ENCODE assay signal across 1 cellular context in the genomic region with DNA sequence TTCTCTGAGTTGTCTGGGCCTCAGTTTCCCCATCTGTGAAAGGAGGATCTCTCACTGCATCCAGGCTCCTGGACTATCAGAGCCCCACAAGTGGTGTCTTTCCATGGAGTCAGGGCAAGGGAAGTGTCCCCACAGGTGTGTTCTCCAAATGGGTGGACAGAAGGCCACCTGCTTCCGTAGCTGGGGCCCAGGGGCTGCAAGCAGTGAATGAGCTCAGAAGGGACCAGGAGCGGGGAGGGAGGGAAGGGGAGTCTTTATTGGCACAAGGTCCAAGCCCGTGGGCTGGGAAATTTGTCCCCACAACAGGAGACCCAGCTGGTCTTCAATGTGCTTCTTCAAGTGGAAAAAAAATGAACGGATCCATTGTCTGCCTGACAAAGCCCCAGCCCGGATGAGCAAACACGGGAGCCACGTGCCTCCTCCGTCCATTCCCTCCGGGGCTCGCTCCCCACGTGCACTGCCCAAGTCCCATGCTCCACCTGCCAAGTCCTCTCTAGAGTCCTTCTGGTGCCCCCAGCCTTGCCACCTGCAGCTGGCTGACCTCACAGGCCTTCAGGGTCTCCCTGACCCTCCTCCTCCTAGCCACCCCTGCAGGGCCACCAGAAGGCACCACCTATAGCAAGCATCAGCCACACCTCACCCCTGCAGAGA.
A peak's percentile ranks its signal among the peaks of the same experiment; 100 is the strongest.
TF ChIP-seq lines count a peak whose summit lies in the region.

No MANE protein-coding gene starts in this region.

TF ChIP-seq in HepG2, 621 proteins besides CTCF, POLR2A, EP300 and RAD21 (continued from another document and continues in another):
- TF ChIP-seq, protein P1, sequence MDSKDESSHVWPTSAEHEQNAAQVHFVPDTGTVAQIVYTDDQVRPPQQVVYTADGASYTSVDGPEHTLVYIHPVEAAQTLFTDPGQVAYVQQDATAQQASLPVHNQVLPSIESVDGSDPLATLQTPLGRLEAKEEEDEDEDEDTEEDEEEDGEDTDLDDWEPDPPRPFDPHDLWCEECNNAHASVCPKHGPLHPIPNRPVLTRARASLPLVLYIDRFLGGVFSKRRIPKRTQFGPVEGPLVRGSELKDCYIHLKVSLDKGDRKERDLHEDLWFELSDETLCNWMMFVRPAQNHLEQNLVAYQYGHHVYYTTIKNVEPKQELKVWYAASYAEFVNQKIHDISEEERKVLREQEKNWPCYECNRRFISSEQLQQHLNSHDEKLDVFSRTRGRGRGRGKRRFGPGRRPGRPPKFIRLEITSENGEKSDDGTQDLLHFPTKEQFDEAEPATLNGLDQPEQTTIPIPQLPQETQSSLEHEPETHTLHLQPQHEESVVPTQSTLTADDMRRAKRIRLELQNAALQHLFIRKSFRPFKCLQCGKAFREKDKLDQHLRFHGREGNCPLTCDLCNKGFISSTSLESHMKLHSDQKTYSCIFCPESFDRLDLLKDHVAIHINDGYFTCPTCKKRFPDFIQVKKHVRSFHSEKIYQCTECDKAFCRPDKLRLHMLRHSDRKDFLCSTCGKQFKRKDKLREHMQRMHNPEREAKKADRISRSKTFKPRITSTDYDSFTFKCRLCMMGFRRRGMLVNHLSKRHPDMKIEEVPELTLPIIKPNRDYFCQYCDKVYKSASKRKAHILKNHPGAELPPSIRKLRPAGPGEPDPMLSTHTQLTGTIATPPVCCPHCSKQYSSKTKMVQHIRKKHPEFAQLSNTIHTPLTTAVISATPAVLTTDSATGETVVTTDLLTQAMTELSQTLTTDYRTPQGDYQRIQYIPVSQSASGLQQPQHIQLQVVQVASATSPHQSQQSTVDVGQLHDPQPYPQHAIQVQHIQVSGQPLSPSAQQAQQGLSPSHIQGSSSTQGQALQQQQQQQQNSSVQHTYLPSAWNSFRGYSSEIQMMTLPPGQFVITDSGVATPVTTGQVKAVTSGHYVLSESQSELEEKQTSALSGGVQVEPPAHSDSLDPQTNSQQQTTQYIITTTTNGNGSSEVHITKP (CRISPR knock-in tag; IDR thresholded peaks at IDR 0.05; ENCODE audit: low read depth), result no peak
- TF ChIP-seq MED13 (CRISPR knock-in tag; IDR thresholded peaks at IDR 0.05) (no peak), MTA3 (CRISPR knock-in tag; IDR thresholded peaks at IDR 0.05) (no peak), RBFOX2 (IDR thresholded peaks at IDR 0.05; ENCODE audit: low read depth, low read length) (no peak), FOSL2 (CRISPR knock-in tag; IDR thresholded peaks at IDR 0.05) (0 out of 2 replicates have a peak, but pooled peaks have one; percentile 17), ZNF251 (CRISPR knock-in tag; IDR thresholded peaks at IDR 0.05) (no peak), CHD4 (IDR thresholded peaks at IDR 0.05; ENCODE audit: borderline replicate concordance, low read length) (no peak), AGO1 (IDR thresholded peaks at IDR 0.05; ENCODE audit: low read depth, low read length, poor library complexity, severe bottlenecking) (no peak), ZNF225 (CRISPR knock-in tag; IDR thresholded peaks at IDR 0.05) (no peak), GABPB1 (CRISPR knock-in tag; IDR thresholded peaks at IDR 0.05) (peak; percentile 41; the same call in 1 of the 2 replicates), SP5 (CRISPR knock-in tag; IDR thresholded peaks at IDR 0.05; ENCODE audit: borderline replicate concordance, low read depth) (no peak), TCF7 (IDR thresholded peaks at IDR 0.05; ENCODE audit: low read depth) (no peak), SYNCRIP (IDR thresholded peaks at IDR 0.05; ENCODE audit: insufficient read depth, low read depth, low read length) (no peak), KDM5B (CRISPR knock-in tag; IDR thresholded peaks at IDR 0.05; ENCODE audit: borderline replicate concordance) (no peak), ZNF350 (CRISPR knock-in tag; IDR thresholded peaks at IDR 0.05; ENCODE audit: borderline replicate concordance, low read depth) (0 out of 2 replicates have a peak, but pooled peaks have one; percentile 27), ZSCAN29 (CRISPR knock-in tag; conservative IDR thresholded peaks at IDR 0.05) (no peak), IRF2 (CRISPR knock-in tag; IDR thresholded peaks at IDR 0.05) (no peak), TBX3 (IDR thresholded peaks at IDR 0.05; ENCODE audit: borderline replicate concordance) (no peak), MED1 (CRISPR knock-in tag; IDR thresholded peaks at IDR 0.05) (no peak)
- TF ChIP-seq, protein P2, sequence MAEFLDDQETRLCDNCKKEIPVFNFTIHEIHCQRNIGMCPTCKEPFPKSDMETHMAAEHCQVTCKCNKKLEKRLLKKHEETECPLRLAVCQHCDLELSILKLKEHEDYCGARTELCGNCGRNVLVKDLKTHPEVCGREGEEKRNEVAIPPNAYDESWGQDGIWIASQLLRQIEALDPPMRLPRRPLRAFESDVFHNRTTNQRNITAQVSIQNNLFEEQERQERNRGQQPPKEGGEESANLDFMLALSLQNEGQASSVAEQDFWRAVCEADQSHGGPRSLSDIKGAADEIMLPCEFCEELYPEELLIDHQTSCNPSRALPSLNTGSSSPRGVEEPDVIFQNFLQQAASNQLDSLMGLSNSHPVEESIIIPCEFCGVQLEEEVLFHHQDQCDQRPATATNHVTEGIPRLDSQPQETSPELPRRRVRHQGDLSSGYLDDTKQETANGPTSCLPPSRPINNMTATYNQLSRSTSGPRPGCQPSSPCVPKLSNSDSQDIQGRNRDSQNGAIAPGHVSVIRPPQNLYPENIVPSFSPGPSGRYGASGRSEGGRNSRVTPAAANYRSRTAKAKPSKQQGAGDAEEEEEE (CRISPR knock-in tag; IDR thresholded peaks at IDR 0.05; ENCODE audit: borderline replicate concordance), result no peak
- TF ChIP-seq, protein P3, sequence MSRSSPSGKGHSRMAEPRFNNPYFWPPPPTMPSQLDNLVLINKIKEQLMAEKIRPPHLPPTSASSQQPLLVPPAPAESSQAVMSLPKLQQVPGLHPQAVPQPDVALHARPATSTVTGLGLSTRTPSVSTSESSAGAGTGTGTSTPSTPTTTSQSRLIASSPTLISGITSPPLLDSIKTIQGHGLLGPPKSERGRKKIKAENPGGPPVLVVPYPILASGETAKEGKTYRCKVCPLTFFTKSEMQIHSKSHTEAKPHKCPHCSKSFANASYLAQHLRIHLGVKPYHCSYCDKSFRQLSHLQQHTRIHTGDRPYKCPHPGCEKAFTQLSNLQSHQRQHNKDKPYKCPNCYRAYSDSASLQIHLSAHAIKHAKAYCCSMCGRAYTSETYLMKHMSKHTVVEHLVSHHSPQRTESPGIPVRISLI (CRISPR knock-in tag; IDR thresholded peaks at IDR 0.05; ENCODE audit: borderline replicate concordance), result peak; percentile 66; the same call in 1 of the 2 replicates
- TF ChIP-seq, protein P4, sequence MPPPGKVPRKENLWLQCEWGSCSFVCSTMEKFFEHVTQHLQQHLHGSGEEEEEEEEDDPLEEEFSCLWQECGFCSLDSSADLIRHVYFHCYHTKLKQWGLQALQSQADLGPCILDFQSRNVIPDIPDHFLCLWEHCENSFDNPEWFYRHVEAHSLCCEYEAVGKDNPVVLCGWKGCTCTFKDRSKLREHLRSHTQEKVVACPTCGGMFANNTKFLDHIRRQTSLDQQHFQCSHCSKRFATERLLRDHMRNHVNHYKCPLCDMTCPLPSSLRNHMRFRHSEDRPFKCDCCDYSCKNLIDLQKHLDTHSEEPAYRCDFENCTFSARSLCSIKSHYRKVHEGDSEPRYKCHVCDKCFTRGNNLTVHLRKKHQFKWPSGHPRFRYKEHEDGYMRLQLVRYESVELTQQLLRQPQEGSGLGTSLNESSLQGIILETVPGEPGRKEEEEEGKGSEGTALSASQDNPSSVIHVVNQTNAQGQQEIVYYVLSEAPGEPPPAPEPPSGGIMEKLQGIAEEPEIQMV (CRISPR knock-in tag; IDR thresholded peaks at IDR 0.05; ENCODE audit: low read depth), result no peak
- TF ChIP-seq, protein P5, sequence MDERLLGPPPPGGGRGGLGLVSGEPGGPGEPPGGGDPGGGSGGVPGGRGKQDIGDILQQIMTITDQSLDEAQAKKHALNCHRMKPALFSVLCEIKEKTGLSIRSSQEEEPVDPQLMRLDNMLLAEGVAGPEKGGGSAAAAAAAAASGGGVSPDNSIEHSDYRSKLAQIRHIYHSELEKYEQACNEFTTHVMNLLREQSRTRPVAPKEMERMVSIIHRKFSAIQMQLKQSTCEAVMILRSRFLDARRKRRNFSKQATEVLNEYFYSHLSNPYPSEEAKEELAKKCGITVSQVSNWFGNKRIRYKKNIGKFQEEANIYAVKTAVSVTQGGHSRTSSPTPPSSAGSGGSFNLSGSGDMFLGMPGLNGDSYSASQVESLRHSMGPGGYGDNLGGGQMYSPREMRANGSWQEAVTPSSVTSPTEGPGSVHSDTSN (CRISPR knock-in tag; IDR thresholded peaks at IDR 0.05), result no peak
- TF ChIP-seq, protein P6, sequence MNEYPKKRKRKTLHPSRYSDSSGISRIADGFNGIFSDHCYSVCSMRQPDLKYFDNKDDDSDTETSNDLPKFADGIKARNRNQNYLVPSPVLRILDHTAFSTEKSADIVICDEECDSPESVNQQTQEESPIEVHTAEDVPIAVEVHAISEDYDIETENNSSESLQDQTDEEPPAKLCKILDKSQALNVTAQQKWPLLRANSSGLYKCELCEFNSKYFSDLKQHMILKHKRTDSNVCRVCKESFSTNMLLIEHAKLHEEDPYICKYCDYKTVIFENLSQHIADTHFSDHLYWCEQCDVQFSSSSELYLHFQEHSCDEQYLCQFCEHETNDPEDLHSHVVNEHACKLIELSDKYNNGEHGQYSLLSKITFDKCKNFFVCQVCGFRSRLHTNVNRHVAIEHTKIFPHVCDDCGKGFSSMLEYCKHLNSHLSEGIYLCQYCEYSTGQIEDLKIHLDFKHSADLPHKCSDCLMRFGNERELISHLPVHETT (CRISPR knock-in tag; conservative IDR thresholded peaks at IDR 0.05), result no peak
- TF ChIP-seq, protein P7, sequence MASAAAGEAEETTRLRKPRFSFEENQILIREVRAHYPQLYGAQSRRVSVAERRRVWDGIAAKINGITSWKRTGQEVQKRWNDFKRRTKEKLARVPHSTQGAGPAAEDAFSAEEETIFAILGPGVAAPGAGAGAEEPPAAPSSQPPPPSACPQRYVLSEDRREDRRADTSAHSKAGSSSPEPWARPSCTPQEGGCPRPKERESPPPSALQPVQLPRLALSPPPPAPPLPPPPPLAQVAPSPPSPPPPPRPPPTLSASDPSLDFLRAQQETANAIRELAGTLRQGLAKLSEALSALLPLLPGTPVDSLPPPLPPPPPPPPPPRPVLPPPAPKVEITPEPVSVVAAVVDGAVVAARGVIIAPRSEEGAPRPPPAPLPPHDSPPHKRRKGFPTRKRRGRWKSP (CRISPR knock-in tag; IDR thresholded peaks at IDR 0.05), result no peak
- TF ChIP-seq, protein P8, sequence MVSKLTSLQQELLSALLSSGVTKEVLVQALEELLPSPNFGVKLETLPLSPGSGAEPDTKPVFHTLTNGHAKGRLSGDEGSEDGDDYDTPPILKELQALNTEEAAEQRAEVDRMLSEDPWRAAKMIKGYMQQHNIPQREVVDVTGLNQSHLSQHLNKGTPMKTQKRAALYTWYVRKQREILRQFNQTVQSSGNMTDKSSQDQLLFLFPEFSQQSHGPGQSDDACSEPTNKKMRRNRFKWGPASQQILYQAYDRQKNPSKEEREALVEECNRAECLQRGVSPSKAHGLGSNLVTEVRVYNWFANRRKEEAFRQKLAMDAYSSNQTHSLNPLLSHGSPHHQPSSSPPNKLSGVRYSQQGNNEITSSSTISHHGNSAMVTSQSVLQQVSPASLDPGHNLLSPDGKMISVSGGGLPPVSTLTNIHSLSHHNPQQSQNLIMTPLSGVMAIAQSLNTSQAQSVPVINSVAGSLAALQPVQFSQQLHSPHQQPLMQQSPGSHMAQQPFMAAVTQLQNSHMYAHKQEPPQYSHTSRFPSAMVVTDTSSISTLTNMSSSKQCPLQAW (CRISPR knock-in tag; IDR thresholded peaks at IDR 0.05), result no peak
- TF ChIP-seq, protein P9, sequence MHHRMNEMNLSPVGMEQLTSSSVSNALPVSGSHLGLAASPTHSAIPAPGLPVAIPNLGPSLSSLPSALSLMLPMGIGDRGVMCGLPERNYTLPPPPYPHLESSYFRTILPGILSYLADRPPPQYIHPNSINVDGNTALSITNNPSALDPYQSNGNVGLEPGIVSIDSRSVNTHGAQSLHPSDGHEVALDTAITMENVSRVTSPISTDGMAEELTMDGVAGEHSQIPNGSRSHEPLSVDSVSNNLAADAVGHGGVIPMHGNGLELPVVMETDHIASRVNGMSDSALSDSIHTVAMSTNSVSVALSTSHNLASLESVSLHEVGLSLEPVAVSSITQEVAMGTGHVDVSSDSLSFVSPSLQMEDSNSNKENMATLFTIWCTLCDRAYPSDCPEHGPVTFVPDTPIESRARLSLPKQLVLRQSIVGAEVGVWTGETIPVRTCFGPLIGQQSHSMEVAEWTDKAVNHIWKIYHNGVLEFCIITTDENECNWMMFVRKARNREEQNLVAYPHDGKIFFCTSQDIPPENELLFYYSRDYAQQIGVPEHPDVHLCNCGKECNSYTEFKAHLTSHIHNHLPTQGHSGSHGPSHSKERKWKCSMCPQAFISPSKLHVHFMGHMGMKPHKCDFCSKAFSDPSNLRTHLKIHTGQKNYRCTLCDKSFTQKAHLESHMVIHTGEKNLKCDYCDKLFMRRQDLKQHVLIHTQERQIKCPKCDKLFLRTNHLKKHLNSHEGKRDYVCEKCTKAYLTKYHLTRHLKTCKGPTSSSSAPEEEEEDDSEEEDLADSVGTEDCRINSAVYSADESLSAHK (CRISPR knock-in tag; IDR thresholded peaks at IDR 0.05; ENCODE audit: borderline replicate concordance), result no peak
- TF ChIP-seq, protein P10, sequence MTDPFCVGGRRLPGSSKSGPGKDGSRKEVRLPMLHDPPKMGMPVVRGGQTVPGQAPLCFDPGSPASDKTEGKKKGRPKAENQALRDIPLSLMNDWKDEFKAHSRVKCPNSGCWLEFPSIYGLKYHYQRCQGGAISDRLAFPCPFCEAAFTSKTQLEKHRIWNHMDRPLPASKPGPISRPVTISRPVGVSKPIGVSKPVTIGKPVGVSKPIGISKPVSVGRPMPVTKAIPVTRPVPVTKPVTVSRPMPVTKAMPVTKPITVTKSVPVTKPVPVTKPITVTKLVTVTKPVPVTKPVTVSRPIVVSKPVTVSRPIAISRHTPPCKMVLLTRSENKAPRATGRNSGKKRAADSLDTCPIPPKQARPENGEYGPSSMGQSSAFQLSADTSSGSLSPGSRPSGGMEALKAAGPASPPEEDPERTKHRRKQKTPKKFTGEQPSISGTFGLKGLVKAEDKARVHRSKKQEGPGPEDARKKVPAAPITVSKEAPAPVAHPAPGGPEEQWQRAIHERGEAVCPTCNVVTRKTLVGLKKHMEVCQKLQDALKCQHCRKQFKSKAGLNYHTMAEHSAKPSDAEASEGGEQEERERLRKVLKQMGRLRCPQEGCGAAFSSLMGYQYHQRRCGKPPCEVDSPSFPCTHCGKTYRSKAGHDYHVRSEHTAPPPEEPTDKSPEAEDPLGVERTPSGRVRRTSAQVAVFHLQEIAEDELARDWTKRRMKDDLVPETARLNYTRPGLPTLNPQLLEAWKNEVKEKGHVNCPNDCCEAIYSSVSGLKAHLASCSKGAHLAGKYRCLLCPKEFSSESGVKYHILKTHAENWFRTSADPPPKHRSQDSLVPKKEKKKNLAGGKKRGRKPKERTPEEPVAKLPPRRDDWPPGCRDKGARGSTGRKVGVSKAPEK (CRISPR knock-in tag; IDR thresholded peaks at IDR 0.05; ENCODE audit: borderline replicate concordance), result no peak
- TF ChIP-seq, protein P11, sequence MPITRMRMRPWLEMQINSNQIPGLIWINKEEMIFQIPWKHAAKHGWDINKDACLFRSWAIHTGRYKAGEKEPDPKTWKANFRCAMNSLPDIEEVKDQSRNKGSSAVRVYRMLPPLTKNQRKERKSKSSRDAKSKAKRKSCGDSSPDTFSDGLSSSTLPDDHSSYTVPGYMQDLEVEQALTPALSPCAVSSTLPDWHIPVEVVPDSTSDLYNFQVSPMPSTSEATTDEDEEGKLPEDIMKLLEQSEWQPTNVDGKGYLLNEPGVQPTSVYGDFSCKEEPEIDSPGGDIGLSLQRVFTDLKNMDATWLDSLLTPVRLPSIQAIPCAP (CRISPR knock-in tag; IDR thresholded peaks at IDR 0.05; ENCODE audit: low read depth), result no peak
